8 cellular contexts compared by ENCODE assay signal in genomic region chr2:174334781-174335604, GRCh38. TPM values are rescaled to one million over a fixed set of nuclear protein-coding genes. Genes with fewer than 3 reads are reported as not detected.
A peak's percentile ranks its signal among the peaks of the same experiment; 100 is the strongest.
DNase-seq lines count a peak whose midpoint lies in the region; ATAC-seq and TF ChIP-seq lines count a peak whose summit lies in the region.

TSS of gene SP9 (plus strand) at chr2:174334954. CDS start at chr2:174335093, 139 bp downstream.

- H3K27me3 ChIP-seq in Karpas-422 (ENCODE audit: low read length) (no peaks in the 10 kb centered on the region), heart right ventricle (peaks cover 62 to 100% (median 100%) of the 10 kb centered on the region in 7 donors), prostate gland (replicated peaks; ENCODE audit: insufficient read depth) (peaks cover 82% of the 10 kb centered on the region)

- no peaks in the 10 kb centered on the region for H4K20me1 ChIP-seq in Karpas-422 (ENCODE audit: insufficient read depth, low read depth, low read length)

- DNase-seq in DMS79 (lab: John Stamatoyannopoulos, UW) (peak; percentile 67), Karpas-422 (no peak), heart right ventricle (no peak), prostate gland (ENCODE audit: low spot score) (no peak)
- no peak for DNase-seq in activated CD4-positive, alpha-beta memory T cell treated with anti-CD3 and anti-CD28 coated beads, Interleukin-2, amount 10 ng/mL, durations not matched to agents 7 days and 5 days

- H3K4me1 Mint-ChIP-seq in activated CD4-positive, alpha-beta memory T cell treated with anti-CD3 and anti-CD28 coated beads, Interleukin-2, amount 10 ng/mL, durations not matched to agents 7 days and 5 days, result peaks cover 42% of the 10 kb centered on the region
- H3K4me1 Mint-ChIP-seq in stimulated activated naive CD8-positive, alpha-beta T cell treated with anti-CD3 and anti-CD28 coated beads, Interleukin-15, Interleukin-2, amounts not matched to agents 100 ng/mL and 50 ng/mL, for 24 hours (ENCODE audit: low read depth), result peaks cover 42% of the 10 kb centered on the region

- H3K9me3 ChIP-seq in Karpas-422 (ENCODE audit: low read length), result no peaks in the 10 kb centered on the region
- no peaks in the 10 kb centered on the region for H3K9me3 ChIP-seq in heart right ventricle
- H3K9me3 ChIP-seq in prostate gland, result no peaks in the 10 kb centered on the region

- H3K4me1 ChIP-seq in Karpas-422 (ENCODE audit: low read length) (peaks cover 67% of the 10 kb centered on the region), heart right ventricle (peaks cover 7 to 63% (median 49%) of the 10 kb centered on the region in 9 donors), prostate gland (replicated peaks) (no peaks in the 10 kb centered on the region)

- no peak for TF ChIP-seq POLR2A in prostate gland (IDR thresholded peaks at IDR 0.05)

- H3K27me3 Mint-ChIP-seq in activated CD4-positive, alpha-beta memory T cell treated with anti-CD3 and anti-CD28 coated beads, Interleukin-2, amount 10 ng/mL, durations not matched to agents 7 days and 5 days, result peaks cover 86% of the 10 kb centered on the region
- peaks cover 78% of the 10 kb centered on the region for H3K27me3 Mint-ChIP-seq in stimulated activated naive CD8-positive, alpha-beta T cell treated with anti-CD3 and anti-CD28 coated beads, Interleukin-15, Interleukin-2, amounts not matched to agents 100 ng/mL and 50 ng/mL, for 24 hours

- TF ChIP-seq CTCF in heart right ventricle (IDR thresholded peaks at IDR 0.05), result no peak
- no peak for TF ChIP-seq CTCF in prostate gland (IDR thresholded peaks at IDR 0.05)

- H3K9me2 ChIP-seq in Karpas-422 (replicated peaks; ENCODE audit: insufficient read depth, low read length), result no peaks in the 10 kb centered on the region

- H3K9ac ChIP-seq in Karpas-422 (ENCODE audit: low read length), result peak within 1 kb of the TSS; percentile 54

- 3 to 4% methylated on average over 55 of the region's 55 CpGs for WGBS in heart right ventricle, 2 donors
- WGBS in prostate gland, result 5% methylated on average over 55 of the region's 55 CpGs

- CTCF ChIA-PET in activated CD4-positive, alpha-beta memory T cell treated with anti-CD3 and anti-CD28 coated beads, Interleukin-2, amount 10 ng/mL, durations not matched to agents 7 days and 5 days (lab: Charles Lee), result interaction anchor here (1.1 to 2.0 kb wide), 2 partner anchors 10 to 25 kb away, joined by 3 to 5 read pairs; no protein-coding TSS in a partner anchor

- peak within 1 kb of the TSS; percentile 63 for H3K4me2 ChIP-seq in Karpas-422 (ENCODE audit: low read depth, low read length, poor library complexity, severe bottlenecking)

- intact Hi-C loops in heart right ventricle (cut with DNase I), result loop anchor here in 2 of 10 donors (10.0 kb wide), 2 partner anchors 90 to 760 kb away; partner anchors contain the start of gene OLA1 (in 1 of the 2)
- intact Hi-C loops in prostate gland (cut with DNase I), result no loop called here

- no peaks in the 10 kb centered on the region for H3K79me2 ChIP-seq in Karpas-422 (ENCODE audit: low read length)

- peak within 1 kb of the TSS; percentile 76; the same call in 1 of the 2 replicates for H2AFZ ChIP-seq in Karpas-422 (ENCODE audit: low read length)

- POLR2A ChIA-PET in activated CD4-positive, alpha-beta memory T cell treated with anti-CD3 and anti-CD28 coated beads, Interleukin-2, amount 10 ng/mL, durations not matched to agents 7 days and 5 days (lab: Charles Lee), result interaction anchor here (1.1 kb wide), 1 partner anchor 8 kb away, joined by 4 read pairs; no protein-coding TSS in a partner anchor

- H3K4me3 Mint-ChIP-seq in activated CD4-positive, alpha-beta memory T cell treated with anti-CD3 and anti-CD28 coated beads, Interleukin-2, amount 10 ng/mL, durations not matched to agents 7 days and 5 days, result peak within 1 kb of the TSS; percentile 49
- peak within 1 kb of the TSS; percentile 65 for H3K4me3 Mint-ChIP-seq in stimulated activated naive CD8-positive, alpha-beta T cell treated with anti-CD3 and anti-CD28 coated beads, Interleukin-15, Interleukin-2, amounts not matched to agents 100 ng/mL and 50 ng/mL, for 24 hours

- H3K27ac Mint-ChIP-seq in activated CD4-positive, alpha-beta memory T cell treated with anti-CD3 and anti-CD28 coated beads, Interleukin-2, amount 10 ng/mL, durations not matched to agents 7 days and 5 days, result peak within 1 kb of the TSS; percentile 60
- peak within 1 kb of the TSS; percentile 61 for H3K27ac Mint-ChIP-seq in stimulated activated naive CD8-positive, alpha-beta T cell treated with anti-CD3 and anti-CD28 coated beads, Interleukin-15, Interleukin-2, amounts not matched to agents 100 ng/mL and 50 ng/mL, for 24 hours

- H3K27ac ChIP-seq in Karpas-422 (ENCODE audit: low read length) (no peak within 1 kb of the TSS), heart right ventricle (no peak within 1 kb of the TSS), prostate gland (no peak within 1 kb of the TSS)

- H3K36me3 ChIP-seq in Karpas-422 (ENCODE audit: insufficient read depth, low read length) (no peaks in the 10 kb centered on the region), heart right ventricle (peaks cover 0 to 17% (median 0%) of the 10 kb centered on the region in 9 donors), prostate gland (no peaks in the 10 kb centered on the region)

- ATAC-seq in heart right ventricle (peak in 1 of 8 donors; percentile 23), GM21723 (IDR thresholded peaks at IDR 0.05; ENCODE audit: unreplicated experiment) (no peak), GM19351 (IDR thresholded peaks at IDR 0.05; ENCODE audit: unreplicated experiment) (no peak)

- H3K36me3 Mint-ChIP-seq in activated CD4-positive, alpha-beta memory T cell treated with anti-CD3 and anti-CD28 coated beads, Interleukin-2, amount 10 ng/mL, durations not matched to agents 7 days and 5 days (ENCODE audit: low read depth), result peaks cover 7% of the 10 kb centered on the region
- peaks cover 3% of the 10 kb centered on the region for H3K36me3 Mint-ChIP-seq in stimulated activated naive CD8-positive, alpha-beta T cell treated with anti-CD3 and anti-CD28 coated beads, Interleukin-15, Interleukin-2, amounts not matched to agents 100 ng/mL and 50 ng/mL, for 24 hours (ENCODE audit: low read depth)

- no peaks in the 10 kb centered on the region for H3K9me3 Mint-ChIP-seq in activated CD4-positive, alpha-beta memory T cell treated with anti-CD3 and anti-CD28 coated beads, Interleukin-2, amount 10 ng/mL, durations not matched to agents 7 days and 5 days
- no peaks in the 10 kb centered on the region for H3K9me3 Mint-ChIP-seq in stimulated activated naive CD8-positive, alpha-beta T cell treated with anti-CD3 and anti-CD28 coated beads, Interleukin-15, Interleukin-2, amounts not matched to agents 100 ng/mL and 50 ng/mL, for 24 hours

- H3K4me3 ChIP-seq in Karpas-422 (ENCODE audit: low read length) (peak within 1 kb of the TSS; percentile 66), heart right ventricle (peak within 1 kb of the TSS in 9 of 10 donors; percentile 7 to 50 (median 30)), prostate gland (no peak within 1 kb of the TSS)

RNA-seq across cellular contexts. Expression of gene SP9, which starts in this region (rescaled TPM):
- not detected in 2 replicates for total RNA-seq in Karpas-422 (2014; rRNA removed; shearing (Covaris generic); ENCODE audit: low replicate concordance)
- total RNA-seq in activated CD4-positive, alpha-beta memory T cell treated with anti-CD3 and anti-CD28 coated beads, Interleukin-2, amount 10 ng/mL, durations not matched to agents 7 days and 5 days, result not detected
- total RNA-seq in heart right ventricle (under 1 TPM in 1 of 10 donors, not detected in 9; 0.09 TPM), prostate gland (under 1 TPM in 1 of 2 donors, not detected in 1; 0.40 TPM)
- polyA plus RNA-seq in heart right ventricle, result not detected

Comparison
In these comparisons a context has a peak if more than half of its experiments do, and no peak if none do; other contexts are left out.
1. H3K4me3 ChIP-seq: peak in Karpas-422 (single experiment) and heart right ventricle (9 of 10); none in prostate gland (0 of 2).